Comparison of ENCODE assay signal across 25 cellular contexts in the genomic region with DNA sequence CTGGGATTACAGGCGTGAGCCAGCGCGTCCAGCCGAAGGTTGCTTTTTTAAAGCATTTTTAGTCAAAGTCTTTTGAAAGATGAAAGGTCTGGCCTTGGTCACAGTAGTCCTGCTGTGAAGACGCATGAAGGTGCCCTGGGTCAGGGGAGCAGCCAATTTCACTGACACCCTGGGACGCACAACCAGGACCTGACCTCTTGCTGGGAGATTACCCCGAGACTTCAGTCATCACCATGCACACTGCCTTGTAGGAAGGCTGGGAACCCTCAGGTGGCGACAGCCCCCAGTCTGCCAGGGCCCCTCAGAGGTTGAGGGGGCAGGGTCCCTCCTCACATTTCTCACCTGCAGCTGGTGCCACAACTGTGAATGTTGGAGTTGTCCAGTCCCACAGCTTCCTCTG. TPM values are rescaled to one million over a fixed set of nuclear protein-coding genes. Genes with fewer than 3 reads are reported as not detected.
DNase-seq lines count a peak whose midpoint lies in the region; ATAC-seq and TF ChIP-seq lines count a peak whose summit lies in the region.
"Had no signal": no experiment of that assay in that cellular context is flagged by ENCODE, and none has a peak within 500 bp of the region (broad histone marks: within the 10 kb centered on the region; RNA-seq: fewer than 3 reads in every experiment).

No MANE protein-coding gene starts in this region.

- intact Hi-C loops in dorsolateral prefrontal cortex (cut with DNase I) (no loop called here), stomach (cut with DNase I; ENCODE audit: low total_unique reads) (no loop called here)

- WGBS in hepatocyte (ENCODE audit: low lambda C conversion rate, missing lambda C conversion rate), result 86% methylated on average over 8 of the region's 8 CpGs
- 70 to 84% (median 79%) methylated on average over 5 to 8 of the region's 8 CpGs for WGBS in stomach, 5 donors

- CTCF ChIA-PET in RWPE1 (lab: Yijun Ruan, JAX), result no interaction called here

- no peak for DNase-seq in RWPE1 (ENCODE audit: low spot score)
- DNase-seq in dorsolateral prefrontal cortex, result no peak
- no peak for DNase-seq in hepatocyte (ENCODE audit: low spot score)
- DNase-seq in stomach, result no peak
- no peak for DNase-seq in retina
- no peak for DNase-seq in activated CD4-positive, alpha-beta T cell treated with anti-CD3 and anti-CD28 coated beads, Interleukin-2, amount 50 U/mL, for 4 hours
- DNase-seq: activated CD4-positive, alpha-beta memory T cell treated with anti-CD3 and anti-CD28 coated beads for 36 hours; activated naive CD4-positive, alpha-beta T cell treated with anti-CD3 and anti-CD28 coated beads, Interleukin-2, amount 50 U/mL, for 16 hours; activated T-cell treated with anti-CD3 and anti-CD28 coated beads, Interleukin-2, amount 50 U/mL, for 48 hours; AML-193; colonic mucosa; KBM-7; mesendoderm; natural killer cell; NCI-H1694 treated with DMSO at 0.1 percent for 48 hours; NCI-H748 treated with DMSO at 0.1 percent for 48 hours; stimulated activated CD4-positive, alpha-beta T cell treated with anti-CD3 and anti-CD28 coated beads, Interleukin-2, amount 100 ng/mL, for 24 hours; stimulated activated naive B cell treated with anti-CD40 and anti-IgM and Interleukin-4, amounts not matched to agents 10 μg/mL and 1 μg/mL and 100 μg/mL, for 72 hours; upper lobe of left lung had no signal

- no peak overlapping the region for H2AFZ ChIP-seq in hepatocyte
- H2AFZ ChIP-seq: parathyroid adenoma had no signal

- TF ChIP-seq POLR2A in stomach (IDR thresholded peaks at IDR 0.05), result no peak

- H3K27ac Mint-ChIP-seq in activated T-helper 17 cell treated with anti-CD3 and anti-CD28 coated beads, Interleukin-2, amount 50 U/mL, for 72 hours, result no peak overlapping the region
- H3K27ac Mint-ChIP-seq: activated CD4-positive, alpha-beta memory T cell treated with anti-CD3 and anti-CD28 coated beads for 36 hours; T-helper 1 cell treated with Interleukin-12 subunit alpha and Interleukin-12 subunit beta and Interleukin-4 antibody, amounts not matched to agents 30 μg/mL and 1 μg/mL, for 36 hours had no signal

- no peak for ATAC-seq in activated T-helper 17 cell treated with anti-CD3 and anti-CD28 coated beads, Interleukin-2, amount 50 U/mL, for 72 hours (replicated peaks)
- ATAC-seq: GM12878; natural killer cell; stimulated activated naive B cell treated with anti-CD40 and anti-IgM and Interleukin-4, amounts not matched to agents 10 μg/mL and 1 μg/mL and 100 μg/mL, for 72 hours had no signal

- peaks cover 97% of the 10 kb centered on the region for H4K20me1 ChIP-seq in hepatocyte (ENCODE audit: insufficient read depth, poor library complexity, severe bottlenecking)

- H3K4me3 ChIP-seq in dorsolateral prefrontal cortex, result no peak overlapping the region
- H3K4me3 ChIP-seq in hepatocyte, result no peak overlapping the region
- H3K4me3 ChIP-seq in stomach, result no peak overlapping the region
- H3K4me3 ChIP-seq: colonic mucosa, GM12878, SJCRH30, skin epidermis, upper lobe of left lung had no signal

- H3K27me3 Mint-ChIP-seq in activated T-helper 17 cell treated with anti-CD3 and anti-CD28 coated beads, Interleukin-2, amount 50 U/mL, for 72 hours, result no peaks in the 10 kb centered on the region
- H3K27me3 Mint-ChIP-seq: activated CD4-positive, alpha-beta memory T cell treated with anti-CD3 and anti-CD28 coated beads for 36 hours; stimulated activated naive B cell treated with anti-CD40 and anti-IgM and Interleukin-4, amounts not matched to agents 10 μg/mL and 1 μg/mL and 100 μg/mL, for 72 hours had no signal

- H3K27me3 ChIP-seq in dorsolateral prefrontal cortex, result no peaks in the 10 kb centered on the region
- H3K27me3 ChIP-seq in hepatocyte, result no peaks in the 10 kb centered on the region
- no peaks in the 10 kb centered on the region for H3K27me3 ChIP-seq in stomach
- H3K27me3 ChIP-seq: colonic mucosa, SJCRH30, upper lobe of left lung had no signal

- no peak overlapping the region for H3K4me3 Mint-ChIP-seq in activated T-helper 17 cell treated with anti-CD3 and anti-CD28 coated beads, Interleukin-2, amount 50 U/mL, for 72 hours
- H3K4me3 Mint-ChIP-seq: activated CD4-positive, alpha-beta memory T cell treated with anti-CD3 and anti-CD28 coated beads for 36 hours; natural killer cell; stimulated activated naive B cell treated with anti-CD40 and anti-IgM and Interleukin-4, amounts not matched to agents 10 μg/mL and 1 μg/mL and 100 μg/mL, for 72 hours; T-helper 1 cell treated with Interleukin-12 subunit alpha and Interleukin-12 subunit beta and Interleukin-4 antibody, amounts not matched to agents 30 μg/mL and 1 μg/mL, for 36 hours had no signal

- H3K4me1 ChIP-seq in hepatocyte (ENCODE audit: insufficient read depth), result peaks cover 6% of the 10 kb centered on the region
- H3K4me1 ChIP-seq in stomach, result peaks cover 23 to 80% (median 54%) of the 10 kb centered on the region in 4 donors
- H3K4me1 ChIP-seq: colonic mucosa, parathyroid adenoma had no signal

- H3K36me3 Mint-ChIP-seq in activated T-helper 17 cell treated with anti-CD3 and anti-CD28 coated beads, Interleukin-2, amount 50 U/mL, for 72 hours (ENCODE audit: low read depth), result peaks cover 89% of the 10 kb centered on the region
- H3K36me3 Mint-ChIP-seq: natural killer cell had no signal

- peak overlapping the region; percentile 49 for H3K27ac ChIP-seq in RWPE1
- H3K27ac ChIP-seq in dorsolateral prefrontal cortex, result peak overlapping the region in 45 of 59 donors; percentile 14 to 86 (median 55)
- H3K27ac ChIP-seq in hepatocyte, result peak overlapping the region; percentile 57
- H3K27ac ChIP-seq in stomach, result peak overlapping the region in 4 of 5 donors; percentile 4 to 49 (median 38)
- H3K27ac ChIP-seq: colonic mucosa, parathyroid adenoma, SJCRH30, upper lobe of left lung had no signal

- H3K9me3 ChIP-seq in hepatocyte (ENCODE audit: low read depth) (no peaks in the 10 kb centered on the region), stomach (no peaks in the 10 kb centered on the region)
- H3K9me3 ChIP-seq: colonic mucosa, SJCRH30, upper lobe of left lung had no signal

- H3K79me2 ChIP-seq in hepatocyte, result peaks cover 93% of the 10 kb centered on the region

- H3K9me2 ChIP-seq in hepatocyte (replicated peaks; ENCODE audit: insufficient read depth), result no peaks in the 10 kb centered on the region

- H3K4me1 Mint-ChIP-seq in activated T-helper 17 cell treated with anti-CD3 and anti-CD28 coated beads, Interleukin-2, amount 50 U/mL, for 72 hours, result peaks cover 31% of the 10 kb centered on the region

- POLR2A ChIA-PET in RWPE1 (lab: Yijun Ruan, JAX; ENCODE audit: low non-redundant PET), result no interaction called here

- no peaks in the 10 kb centered on the region for H3K9me3 Mint-ChIP-seq in activated T-helper 17 cell treated with anti-CD3 and anti-CD28 coated beads, Interleukin-2, amount 50 U/mL, for 72 hours
- H3K9me3 Mint-ChIP-seq: activated CD4-positive, alpha-beta memory T cell treated with anti-CD3 and anti-CD28 coated beads for 36 hours; natural killer cell; stimulated activated naive B cell treated with anti-CD40 and anti-IgM and Interleukin-4, amounts not matched to agents 10 μg/mL and 1 μg/mL and 100 μg/mL, for 72 hours; T-helper 1 cell treated with Interleukin-12 subunit alpha and Interleukin-12 subunit beta and Interleukin-4 antibody, amounts not matched to agents 30 μg/mL and 1 μg/mL, for 36 hours had no signal

- H3K36me3 ChIP-seq in hepatocyte (replicated peaks; ENCODE audit: insufficient read depth, low read depth) (no peaks in the 10 kb centered on the region), stomach (peaks cover 38 to 96% (median 93%) of the 10 kb centered on the region in 4 donors)
- H3K36me3 ChIP-seq: colonic mucosa had no signal

- TF ChIP-seq CTCF in RWPE1 (conservative IDR thresholded peaks at IDR 0.05; ENCODE audit: low read depth) (no peak), dorsolateral prefrontal cortex (IDR thresholded peaks at IDR 0.05 in 54 of 56, conservative IDR thresholded peaks at IDR 0.05 in 2 of 56; ENCODE audit: low read depth in 1 of 56, partially characterized antibody in 56 of 56) (no peak), hepatocyte (IDR thresholded peaks at IDR 0.05; ENCODE audit: poor library complexity) (no peak), stomach (IDR thresholded peaks at IDR 0.05) (no peak)

- H3K4me2 ChIP-seq in hepatocyte, result no peak overlapping the region

- TF ChIP-seq EP300 in stomach (IDR thresholded peaks at IDR 0.05), result no peak

RNA-seq across cellular contexts. Expression of gene CPLX1, which starts 53.2 kb away (rescaled TPM):
- 100 to 1,000 TPM in 117 of 120 experiments, 10 to 100 TPM in 3; 50.4 to 376 (median 222) TPM for total RNA-seq in dorsolateral prefrontal cortex
- total RNA-seq in hepatocyte, result 0.16 and 0.30 TPM in 2 replicates
- 1.6 and 2.0 TPM in 2 replicates for polyA plus RNA-seq in hepatocyte
- total RNA-seq in stomach, result 1 to 10 TPM in 1 of 5 donors, under 1 TPM in 1, not detected in 3; 0.37 to 1.2 TPM
- polyA plus RNA-seq in stomach, result 1 to 10 TPM; 1.9 to 2.9 (median 2.6) TPM
- 1 to 10 TPM in 1 of 2 donors, under 1 TPM in 1; 0.50 to 3.6 TPM for total RNA-seq in activated T-helper 17 cell treated with anti-CD3 and anti-CD28 coated beads, Interleukin-2, amount 50 U/mL, for 72 hours
- total RNA-seq: natural killer cell had no signal

Comparison
In these comparisons a context has a peak if more than half of its experiments do, and no peak if none do; other contexts are left out.
1. RNA of gene CPLX1, which starts 53.2 kb away (total RNA-seq): 50.4 to 376 TPM in dorsolateral prefrontal cortex; 0.50 to 3.6 TPM in activated T-helper 17 cell treated with anti-CD3 and anti-CD28 coated beads, Interleukin-2, amount 50 U/mL, for 72 hours, 0.16 to 0.30 TPM in hepatocyte and 0.37 to 1.2 TPM in stomach; every median in the first group is over 10 times any median in the second.
2. Peak in every context shown above with its lines, with median percentiles within 50 percentile points of each other: H3K27ac ChIP-seq.